10 cellular contexts compared by ENCODE assay signal in the genomic region with DNA sequence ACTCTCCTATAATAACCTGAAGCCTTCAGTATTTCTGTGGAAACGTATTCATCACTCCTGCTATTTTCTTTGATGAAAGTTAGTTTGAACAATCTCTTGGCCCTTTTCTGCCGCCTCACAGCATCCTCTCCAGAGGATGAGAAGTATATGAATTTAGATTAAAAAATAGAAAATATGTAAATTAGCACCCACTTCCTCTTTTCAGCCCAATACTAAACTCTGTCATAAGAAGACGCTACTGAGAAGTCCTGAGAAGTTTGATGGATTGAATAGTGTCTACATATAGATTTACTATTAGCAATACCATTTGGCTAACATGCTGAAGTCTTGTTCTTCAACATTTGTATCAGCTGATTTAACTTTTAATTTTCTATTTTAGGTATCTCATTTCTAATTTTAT.
"Had no signal": no experiment of that assay in that cellular context is flagged by ENCODE, and none has a peak within 500 bp of the region (broad histone marks: within the 10 kb centered on the region; RNA-seq: fewer than 3 reads in every experiment).

No MANE protein-coding gene starts in this region.

- H3K4me1 ChIP-seq: HAP-1 had no signal

- H3K36me3 ChIP-seq: HAP-1 had no signal

- ATAC-seq: HCT116, HepG2 had no signal

- H3K27ac ChIP-seq: GM23248, HL-60, KMS-11 had no signal

- H3K9me3 ChIP-seq: HAP-1 had no signal

- H3K9ac ChIP-seq: GM23248, KMS-11 had no signal

- H3K4me3 ChIP-seq: GM23248, HAP-1 had no signal

- FAIRE-seq: HepG2 had no signal

- DNase-seq: GM23248, GOT3, H7, HFFc6, KBM-7 had no signal

- H2AFZ ChIP-seq: GM23248 had no signal

- H3K4me2 ChIP-seq: KMS-11 had no signal
